19 cellular contexts compared by ENCODE assay signal in genomic region chr3:44104043-44104442, GRCh38.
"Had no signal": no experiment of that assay in that cellular context is flagged by ENCODE, and none has a peak within 500 bp of the region (broad histone marks: within the 10 kb centered on the region; RNA-seq: fewer than 3 reads in every experiment).

No MANE protein-coding gene starts in this region.

- H3K36me3 Mint-ChIP-seq: activated CD4-positive, alpha-beta memory T cell treated with anti-CD3 and anti-CD28 coated beads for 36 hours; brain; natural killer cell treated with Interleukin-12 subunit alpha and Interleukin-12 subunit beta and Interleukin-15 and Interleukin-18, amount 100 ng/mL, for 72 hours had no signal

- H3K9me3 Mint-ChIP-seq: activated CD4-positive, alpha-beta memory T cell treated with anti-CD3 and anti-CD28 coated beads for 36 hours; brain; natural killer cell treated with Interleukin-12 subunit alpha and Interleukin-12 subunit beta and Interleukin-15 and Interleukin-18, amount 100 ng/mL, for 72 hours had no signal

- H3K4me3 ChIP-seq: esophagus squamous epithelium, heart right ventricle, left ventricle myocardium inferior, ovary, prostate gland, right atrium auricular region, upper lobe of right lung had no signal

- H3K27ac ChIP-seq: esophagus squamous epithelium, heart right ventricle, left ventricle myocardium inferior, ovary, prostate gland, right atrium auricular region, upper lobe of right lung had no signal

- H3K27ac Mint-ChIP-seq: activated CD4-positive, alpha-beta memory T cell treated with anti-CD3 and anti-CD28 coated beads for 36 hours; brain; natural killer cell treated with Interleukin-12 subunit alpha and Interleukin-12 subunit beta and Interleukin-15 and Interleukin-18, amount 100 ng/mL, for 72 hours had no signal

- ATAC-seq: heart right ventricle had no signal

- H3K27me3 ChIP-seq: ovary, right atrium auricular region had no signal

- H3K9me3 ChIP-seq: esophagus squamous epithelium, heart right ventricle, left ventricle myocardium inferior, ovary, prostate gland, right atrium auricular region, upper lobe of right lung had no signal

- H3K4me1 ChIP-seq: heart right ventricle, left ventricle myocardium inferior, right atrium auricular region, upper lobe of right lung had no signal

- H3K4me3 Mint-ChIP-seq: activated CD4-positive, alpha-beta memory T cell treated with anti-CD3 and anti-CD28 coated beads for 36 hours; brain; natural killer cell treated with Interleukin-12 subunit alpha and Interleukin-12 subunit beta and Interleukin-15 and Interleukin-18, amount 100 ng/mL, for 72 hours had no signal

- DNase-seq: activated CD4-positive, alpha-beta memory T cell treated with anti-CD3 and anti-CD28 coated beads for 36 hours; activated CD4-positive, alpha-beta T cell treated with anti-CD3 and anti-CD28 coated beads for 48 hours; activated naive CD4-positive, alpha-beta T cell; activated T-cell treated with anti-CD3 and anti-CD28 coated beads, Interleukin-2, amount 50 U/mL, for 1 hour; amygdala; dermis blood vessel endothelial cell; effector CD8-positive, alpha-beta T cell; esophagus squamous epithelium; heart right ventricle; left ventricle myocardium inferior; ovary; stimulated activated CD4-positive, alpha-beta T cell treated with anti-CD3 and anti-CD28 coated beads, Interleukin-12 subunit alpha, Interleukin-12 subunit beta, amount 100 ng/mL, for 4 hours; stimulated activated CD4-positive, alpha-beta T cell treated with anti-CD3 and anti-CD28 coated beads, Interleukin-4, amount 100 ng/mL, for 4 hours; stimulated activated naive CD8-positive, alpha-beta T cell treated with anti-CD3 and anti-CD28 coated beads, Interleukin-15, Interleukin-2, amounts not matched to agents 100 U/mL and 50 U/mL, for 24 hours; upper lobe of right lung had no signal

- H3K36me3 ChIP-seq: esophagus squamous epithelium, heart right ventricle, left ventricle myocardium inferior, ovary, prostate gland, right atrium auricular region, upper lobe of right lung had no signal
